In the genomic region with DNA sequence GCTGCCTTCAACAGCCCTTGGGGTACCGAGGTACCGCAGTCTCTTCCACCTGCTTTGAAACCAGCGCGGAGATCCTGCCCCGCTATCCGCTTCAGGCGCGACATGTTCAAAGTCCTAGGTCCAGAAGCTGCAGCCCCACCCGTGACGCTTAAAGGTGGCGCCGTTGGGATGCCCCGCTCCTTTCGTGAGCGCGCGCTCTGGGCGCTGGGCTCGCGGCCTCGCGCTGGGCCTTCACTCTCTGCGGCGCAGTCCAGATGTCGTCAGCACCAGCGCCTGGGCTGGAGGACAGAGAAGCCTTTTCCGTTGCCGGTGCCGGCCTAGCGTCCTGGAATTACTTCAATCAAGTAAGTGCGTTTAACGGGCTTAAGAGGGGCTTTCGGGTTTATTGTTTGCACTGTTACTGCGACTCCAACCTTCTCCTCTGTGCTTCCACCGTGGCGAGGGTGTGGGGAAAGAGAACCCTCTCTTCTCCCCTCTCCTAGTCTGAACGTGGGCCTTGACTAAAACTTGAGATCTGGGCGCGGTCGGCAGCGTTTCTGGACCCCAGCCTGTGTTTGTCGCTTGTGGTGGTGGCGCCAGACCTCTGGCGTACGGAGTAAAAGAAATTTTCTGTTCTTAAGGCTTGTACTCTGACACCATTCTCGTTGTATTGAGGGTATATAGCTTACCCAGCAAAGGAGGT, we compare ENCODE assay signal across 1 cellular context.
A peak's percentile ranks its signal among the peaks of the same experiment; 100 is the strongest.
TF ChIP-seq lines count a peak whose summit lies in the region.

A gene (minus strand): TSS at position 143 of the 682 bp plus-strand sequence. CDS start 39 bp downstream, at position 104.

TF ChIP-seq in WTC11, 78 proteins besides CTCF, POLR2A, EP300 and RAD21 (continued from another document and continues in another):
- TF ChIP-seq, protein P1, sequence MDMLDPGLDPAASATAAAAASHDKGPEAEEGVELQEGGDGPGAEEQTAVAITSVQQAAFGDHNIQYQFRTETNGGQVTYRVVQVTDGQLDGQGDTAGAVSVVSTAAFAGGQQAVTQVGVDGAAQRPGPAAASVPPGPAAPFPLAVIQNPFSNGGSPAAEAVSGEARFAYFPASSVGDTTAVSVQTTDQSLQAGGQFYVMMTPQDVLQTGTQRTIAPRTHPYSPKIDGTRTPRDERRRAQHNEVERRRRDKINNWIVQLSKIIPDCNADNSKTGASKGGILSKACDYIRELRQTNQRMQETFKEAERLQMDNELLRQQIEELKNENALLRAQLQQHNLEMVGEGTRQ (CRISPR knock-in tag; IDR thresholded peaks at IDR 0.05) = no peak; the same call in 1 of the 2 replicates
- TF ChIP-seq, protein P2, sequence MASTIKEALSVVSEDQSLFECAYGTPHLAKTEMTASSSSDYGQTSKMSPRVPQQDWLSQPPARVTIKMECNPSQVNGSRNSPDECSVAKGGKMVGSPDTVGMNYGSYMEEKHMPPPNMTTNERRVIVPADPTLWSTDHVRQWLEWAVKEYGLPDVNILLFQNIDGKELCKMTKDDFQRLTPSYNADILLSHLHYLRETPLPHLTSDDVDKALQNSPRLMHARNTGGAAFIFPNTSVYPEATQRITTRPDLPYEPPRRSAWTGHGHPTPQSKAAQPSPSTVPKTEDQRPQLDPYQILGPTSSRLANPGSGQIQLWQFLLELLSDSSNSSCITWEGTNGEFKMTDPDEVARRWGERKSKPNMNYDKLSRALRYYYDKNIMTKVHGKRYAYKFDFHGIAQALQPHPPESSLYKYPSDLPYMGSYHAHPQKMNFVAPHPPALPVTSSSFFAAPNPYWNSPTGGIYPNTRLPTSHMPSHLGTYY (CRISPR knock-in tag; IDR thresholded peaks at IDR 0.05) = no peak
- TF ChIP-seq ZNF396 (CRISPR knock-in tag; IDR thresholded peaks at IDR 0.05; ENCODE audit: borderline replicate concordance) = no peak
- peak; percentile 95 for TF ChIP-seq ATF1 (CRISPR knock-in tag; IDR thresholded peaks at IDR 0.05)
- TF ChIP-seq TEAD4 (CRISPR knock-in tag; IDR thresholded peaks at IDR 0.05) = no peak
- 0 out of 2 replicates have a peak, but pooled peaks have one; percentile 28 for TF ChIP-seq NFE2L1 (CRISPR knock-in tag; IDR thresholded peaks at IDR 0.05)
- TF ChIP-seq, protein P3, sequence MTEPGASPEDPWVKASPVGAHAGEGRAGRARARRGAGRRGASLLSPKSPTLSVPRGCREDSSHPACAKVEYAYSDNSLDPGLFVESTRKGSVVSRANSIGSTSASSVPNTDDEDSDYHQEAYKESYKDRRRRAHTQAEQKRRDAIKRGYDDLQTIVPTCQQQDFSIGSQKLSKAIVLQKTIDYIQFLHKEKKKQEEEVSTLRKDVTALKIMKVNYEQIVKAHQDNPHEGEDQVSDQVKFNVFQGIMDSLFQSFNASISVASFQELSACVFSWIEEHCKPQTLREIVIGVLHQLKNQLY (CRISPR knock-in tag; IDR thresholded peaks at IDR 0.05) = no peak
- TF ChIP-seq, protein P4, sequence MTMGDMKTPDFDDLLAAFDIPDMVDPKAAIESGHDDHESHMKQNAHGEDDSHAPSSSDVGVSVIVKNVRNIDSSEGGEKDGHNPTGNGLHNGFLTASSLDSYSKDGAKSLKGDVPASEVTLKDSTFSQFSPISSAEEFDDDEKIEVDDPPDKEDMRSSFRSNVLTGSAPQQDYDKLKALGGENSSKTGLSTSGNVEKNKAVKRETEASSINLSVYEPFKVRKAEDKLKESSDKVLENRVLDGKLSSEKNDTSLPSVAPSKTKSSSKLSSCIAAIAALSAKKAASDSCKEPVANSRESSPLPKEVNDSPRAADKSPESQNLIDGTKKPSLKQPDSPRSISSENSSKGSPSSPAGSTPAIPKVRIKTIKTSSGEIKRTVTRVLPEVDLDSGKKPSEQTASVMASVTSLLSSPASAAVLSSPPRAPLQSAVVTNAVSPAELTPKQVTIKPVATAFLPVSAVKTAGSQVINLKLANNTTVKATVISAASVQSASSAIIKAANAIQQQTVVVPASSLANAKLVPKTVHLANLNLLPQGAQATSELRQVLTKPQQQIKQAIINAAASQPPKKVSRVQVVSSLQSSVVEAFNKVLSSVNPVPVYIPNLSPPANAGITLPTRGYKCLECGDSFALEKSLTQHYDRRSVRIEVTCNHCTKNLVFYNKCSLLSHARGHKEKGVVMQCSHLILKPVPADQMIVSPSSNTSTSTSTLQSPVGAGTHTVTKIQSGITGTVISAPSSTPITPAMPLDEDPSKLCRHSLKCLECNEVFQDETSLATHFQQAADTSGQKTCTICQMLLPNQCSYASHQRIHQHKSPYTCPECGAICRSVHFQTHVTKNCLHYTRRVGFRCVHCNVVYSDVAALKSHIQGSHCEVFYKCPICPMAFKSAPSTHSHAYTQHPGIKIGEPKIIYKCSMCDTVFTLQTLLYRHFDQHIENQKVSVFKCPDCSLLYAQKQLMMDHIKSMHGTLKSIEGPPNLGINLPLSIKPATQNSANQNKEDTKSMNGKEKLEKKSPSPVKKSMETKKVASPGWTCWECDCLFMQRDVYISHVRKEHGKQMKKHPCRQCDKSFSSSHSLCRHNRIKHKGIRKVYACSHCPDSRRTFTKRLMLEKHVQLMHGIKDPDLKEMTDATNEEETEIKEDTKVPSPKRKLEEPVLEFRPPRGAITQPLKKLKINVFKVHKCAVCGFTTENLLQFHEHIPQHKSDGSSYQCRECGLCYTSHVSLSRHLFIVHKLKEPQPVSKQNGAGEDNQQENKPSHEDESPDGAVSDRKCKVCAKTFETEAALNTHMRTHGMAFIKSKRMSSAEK (CRISPR knock-in tag; IDR thresholded peaks at IDR 0.05; ENCODE audit: borderline replicate concordance) = no peak
- no peak; the same call in 1 of the 2 replicates for TF ChIP-seq CBFB (CRISPR knock-in tag; IDR thresholded peaks at IDR 0.05; ENCODE audit: low read depth)
- TF ChIP-seq NR3C1 (CRISPR knock-in tag; conservative IDR thresholded peaks at IDR 0.05; ENCODE audit: low read depth) = no peak
- no peak for TF ChIP-seq GTF2I (CRISPR knock-in tag; conservative IDR thresholded peaks at IDR 0.05)
- peak; percentile 78 for TF ChIP-seq MYBL2 (CRISPR knock-in tag; IDR thresholded peaks at IDR 0.05)
- TF ChIP-seq, protein P5, sequence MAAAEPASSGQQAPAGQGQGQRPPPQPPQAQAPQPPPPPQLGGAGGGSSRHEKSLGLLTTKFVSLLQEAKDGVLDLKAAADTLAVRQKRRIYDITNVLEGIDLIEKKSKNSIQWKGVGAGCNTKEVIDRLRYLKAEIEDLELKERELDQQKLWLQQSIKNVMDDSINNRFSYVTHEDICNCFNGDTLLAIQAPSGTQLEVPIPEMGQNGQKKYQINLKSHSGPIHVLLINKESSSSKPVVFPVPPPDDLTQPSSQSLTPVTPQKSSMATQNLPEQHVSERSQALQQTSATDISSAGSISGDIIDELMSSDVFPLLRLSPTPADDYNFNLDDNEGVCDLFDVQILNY (CRISPR knock-in tag; IDR thresholded peaks at IDR 0.05) = peak; percentile 88; the same call in 1 of the 2 replicates
- TF ChIP-seq JAZF1 (CRISPR knock-in tag; IDR thresholded peaks at IDR 0.05) = no peak
- no peak for TF ChIP-seq NFATC4 (CRISPR knock-in tag; IDR thresholded peaks at IDR 0.05)
- TF ChIP-seq, protein P6, sequence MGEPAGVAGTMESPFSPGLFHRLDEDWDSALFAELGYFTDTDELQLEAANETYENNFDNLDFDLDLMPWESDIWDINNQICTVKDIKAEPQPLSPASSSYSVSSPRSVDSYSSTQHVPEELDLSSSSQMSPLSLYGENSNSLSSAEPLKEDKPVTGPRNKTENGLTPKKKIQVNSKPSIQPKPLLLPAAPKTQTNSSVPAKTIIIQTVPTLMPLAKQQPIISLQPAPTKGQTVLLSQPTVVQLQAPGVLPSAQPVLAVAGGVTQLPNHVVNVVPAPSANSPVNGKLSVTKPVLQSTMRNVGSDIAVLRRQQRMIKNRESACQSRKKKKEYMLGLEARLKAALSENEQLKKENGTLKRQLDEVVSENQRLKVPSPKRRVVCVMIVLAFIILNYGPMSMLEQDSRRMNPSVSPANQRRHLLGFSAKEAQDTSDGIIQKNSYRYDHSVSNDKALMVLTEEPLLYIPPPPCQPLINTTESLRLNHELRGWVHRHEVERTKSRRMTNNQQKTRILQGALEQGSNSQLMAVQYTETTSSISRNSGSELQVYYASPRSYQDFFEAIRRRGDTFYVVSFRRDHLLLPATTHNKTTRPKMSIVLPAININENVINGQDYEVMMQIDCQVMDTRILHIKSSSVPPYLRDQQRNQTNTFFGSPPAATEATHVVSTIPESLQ (CRISPR knock-in tag; IDR thresholded peaks at IDR 0.05) = no peak
- no peak for TF ChIP-seq RORB (CRISPR knock-in tag; IDR thresholded peaks at IDR 0.05)
- TF ChIP-seq, protein P7, sequence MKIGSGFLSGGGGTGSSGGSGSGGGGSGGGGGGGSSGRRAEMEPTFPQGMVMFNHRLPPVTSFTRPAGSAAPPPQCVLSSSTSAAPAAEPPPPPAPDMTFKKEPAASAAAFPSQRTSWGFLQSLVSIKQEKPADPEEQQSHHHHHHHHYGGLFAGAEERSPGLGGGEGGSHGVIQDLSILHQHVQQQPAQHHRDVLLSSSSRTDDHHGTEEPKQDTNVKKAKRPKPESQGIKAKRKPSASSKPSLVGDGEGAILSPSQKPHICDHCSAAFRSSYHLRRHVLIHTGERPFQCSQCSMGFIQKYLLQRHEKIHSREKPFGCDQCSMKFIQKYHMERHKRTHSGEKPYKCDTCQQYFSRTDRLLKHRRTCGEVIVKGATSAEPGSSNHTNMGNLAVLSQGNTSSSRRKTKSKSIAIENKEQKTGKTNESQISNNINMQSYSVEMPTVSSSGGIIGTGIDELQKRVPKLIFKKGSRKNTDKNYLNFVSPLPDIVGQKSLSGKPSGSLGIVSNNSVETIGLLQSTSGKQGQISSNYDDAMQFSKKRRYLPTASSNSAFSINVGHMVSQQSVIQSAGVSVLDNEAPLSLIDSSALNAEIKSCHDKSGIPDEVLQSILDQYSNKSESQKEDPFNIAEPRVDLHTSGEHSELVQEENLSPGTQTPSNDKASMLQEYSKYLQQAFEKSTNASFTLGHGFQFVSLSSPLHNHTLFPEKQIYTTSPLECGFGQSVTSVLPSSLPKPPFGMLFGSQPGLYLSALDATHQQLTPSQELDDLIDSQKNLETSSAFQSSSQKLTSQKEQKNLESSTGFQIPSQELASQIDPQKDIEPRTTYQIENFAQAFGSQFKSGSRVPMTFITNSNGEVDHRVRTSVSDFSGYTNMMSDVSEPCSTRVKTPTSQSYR (CRISPR knock-in tag; IDR thresholded peaks at IDR 0.05) = 0 out of 2 replicates have a peak, but pooled peaks have one; percentile 32
- TF ChIP-seq CREM (CRISPR knock-in tag; IDR thresholded peaks at IDR 0.05) = peak; percentile 100
- TF ChIP-seq, protein P8, sequence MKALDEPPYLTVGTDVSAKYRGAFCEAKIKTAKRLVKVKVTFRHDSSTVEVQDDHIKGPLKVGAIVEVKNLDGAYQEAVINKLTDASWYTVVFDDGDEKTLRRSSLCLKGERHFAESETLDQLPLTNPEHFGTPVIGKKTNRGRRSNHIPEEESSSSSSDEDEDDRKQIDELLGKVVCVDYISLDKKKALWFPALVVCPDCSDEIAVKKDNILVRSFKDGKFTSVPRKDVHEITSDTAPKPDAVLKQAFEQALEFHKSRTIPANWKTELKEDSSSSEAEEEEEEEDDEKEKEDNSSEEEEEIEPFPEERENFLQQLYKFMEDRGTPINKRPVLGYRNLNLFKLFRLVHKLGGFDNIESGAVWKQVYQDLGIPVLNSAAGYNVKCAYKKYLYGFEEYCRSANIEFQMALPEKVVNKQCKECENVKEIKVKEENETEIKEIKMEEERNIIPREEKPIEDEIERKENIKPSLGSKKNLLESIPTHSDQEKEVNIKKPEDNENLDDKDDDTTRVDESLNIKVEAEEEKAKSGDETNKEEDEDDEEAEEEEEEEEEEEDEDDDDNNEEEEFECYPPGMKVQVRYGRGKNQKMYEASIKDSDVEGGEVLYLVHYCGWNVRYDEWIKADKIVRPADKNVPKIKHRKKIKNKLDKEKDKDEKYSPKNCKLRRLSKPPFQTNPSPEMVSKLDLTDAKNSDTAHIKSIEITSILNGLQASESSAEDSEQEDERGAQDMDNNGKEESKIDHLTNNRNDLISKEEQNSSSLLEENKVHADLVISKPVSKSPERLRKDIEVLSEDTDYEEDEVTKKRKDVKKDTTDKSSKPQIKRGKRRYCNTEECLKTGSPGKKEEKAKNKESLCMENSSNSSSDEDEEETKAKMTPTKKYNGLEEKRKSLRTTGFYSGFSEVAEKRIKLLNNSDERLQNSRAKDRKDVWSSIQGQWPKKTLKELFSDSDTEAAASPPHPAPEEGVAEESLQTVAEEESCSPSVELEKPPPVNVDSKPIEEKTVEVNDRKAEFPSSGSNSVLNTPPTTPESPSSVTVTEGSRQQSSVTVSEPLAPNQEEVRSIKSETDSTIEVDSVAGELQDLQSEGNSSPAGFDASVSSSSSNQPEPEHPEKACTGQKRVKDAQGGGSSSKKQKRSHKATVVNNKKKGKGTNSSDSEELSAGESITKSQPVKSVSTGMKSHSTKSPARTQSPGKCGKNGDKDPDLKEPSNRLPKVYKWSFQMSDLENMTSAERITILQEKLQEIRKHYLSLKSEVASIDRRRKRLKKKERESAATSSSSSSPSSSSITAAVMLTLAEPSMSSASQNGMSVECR (CRISPR knock-in tag; IDR thresholded peaks at IDR 0.05; ENCODE audit: borderline replicate concordance) = peak; percentile 81; the same call in 1 of the 2 replicates
- TF ChIP-seq ZBTB21 (CRISPR knock-in tag; IDR thresholded peaks at IDR 0.05; ENCODE audit: borderline replicate concordance) = no peak
- TF ChIP-seq SP1 (CRISPR knock-in tag; conservative IDR thresholded peaks at IDR 0.05) = peak; percentile 97
- no peak for TF ChIP-seq ZNF671 (CRISPR knock-in tag; IDR thresholded peaks at IDR 0.05)
- TF ChIP-seq FOXK1 (CRISPR knock-in tag; IDR thresholded peaks at IDR 0.05) = peak; percentile 96
- TF ChIP-seq, protein P9, sequence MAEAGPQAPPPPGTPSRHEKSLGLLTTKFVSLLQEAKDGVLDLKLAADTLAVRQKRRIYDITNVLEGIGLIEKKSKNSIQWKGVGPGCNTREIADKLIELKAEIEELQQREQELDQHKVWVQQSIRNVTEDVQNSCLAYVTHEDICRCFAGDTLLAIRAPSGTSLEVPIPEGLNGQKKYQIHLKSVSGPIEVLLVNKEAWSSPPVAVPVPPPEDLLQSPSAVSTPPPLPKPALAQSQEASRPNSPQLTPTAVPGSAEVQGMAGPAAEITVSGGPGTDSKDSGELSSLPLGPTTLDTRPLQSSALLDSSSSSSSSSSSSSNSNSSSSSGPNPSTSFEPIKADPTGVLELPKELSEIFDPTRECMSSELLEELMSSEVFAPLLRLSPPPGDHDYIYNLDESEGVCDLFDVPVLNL (CRISPR knock-in tag; IDR thresholded peaks at IDR 0.05; ENCODE audit: borderline replicate concordance, low read depth) = peak; percentile 54; the same call in 1 of the 2 replicates
- TF ChIP-seq IRF2 (CRISPR knock-in tag; IDR thresholded peaks at IDR 0.05; ENCODE audit: borderline replicate concordance, low read depth) = no peak
- TF ChIP-seq GRHL2 (CRISPR knock-in tag; IDR thresholded peaks at IDR 0.05; ENCODE audit: insufficient replicate concordance, severe bottlenecking) = no peak
- TF ChIP-seq FOXJ3 (CRISPR knock-in tag; IDR thresholded peaks at IDR 0.05; ENCODE audit: borderline replicate concordance) = no peak
- TF ChIP-seq, protein P10, sequence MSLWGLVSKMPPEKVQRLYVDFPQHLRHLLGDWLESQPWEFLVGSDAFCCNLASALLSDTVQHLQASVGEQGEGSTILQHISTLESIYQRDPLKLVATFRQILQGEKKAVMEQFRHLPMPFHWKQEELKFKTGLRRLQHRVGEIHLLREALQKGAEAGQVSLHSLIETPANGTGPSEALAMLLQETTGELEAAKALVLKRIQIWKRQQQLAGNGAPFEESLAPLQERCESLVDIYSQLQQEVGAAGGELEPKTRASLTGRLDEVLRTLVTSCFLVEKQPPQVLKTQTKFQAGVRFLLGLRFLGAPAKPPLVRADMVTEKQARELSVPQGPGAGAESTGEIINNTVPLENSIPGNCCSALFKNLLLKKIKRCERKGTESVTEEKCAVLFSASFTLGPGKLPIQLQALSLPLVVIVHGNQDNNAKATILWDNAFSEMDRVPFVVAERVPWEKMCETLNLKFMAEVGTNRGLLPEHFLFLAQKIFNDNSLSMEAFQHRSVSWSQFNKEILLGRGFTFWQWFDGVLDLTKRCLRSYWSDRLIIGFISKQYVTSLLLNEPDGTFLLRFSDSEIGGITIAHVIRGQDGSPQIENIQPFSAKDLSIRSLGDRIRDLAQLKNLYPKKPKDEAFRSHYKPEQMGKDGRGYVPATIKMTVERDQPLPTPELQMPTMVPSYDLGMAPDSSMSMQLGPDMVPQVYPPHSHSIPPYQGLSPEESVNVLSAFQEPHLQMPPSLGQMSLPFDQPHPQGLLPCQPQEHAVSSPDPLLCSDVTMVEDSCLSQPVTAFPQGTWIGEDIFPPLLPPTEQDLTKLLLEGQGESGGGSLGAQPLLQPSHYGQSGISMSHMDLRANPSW (CRISPR knock-in tag; conservative IDR thresholded peaks at IDR 0.05; ENCODE audit: low read depth) = no peak
- TF ChIP-seq ZNF423 (CRISPR knock-in tag; IDR thresholded peaks at IDR 0.05) = no peak
